In genomic region chr2:227414846-227415245, GRCh38 we compare ENCODE assay signal across 10 cellular contexts. TPM values are rescaled to one million over a fixed set of nuclear protein-coding genes. Genes with fewer than 3 reads are reported as not detected.
DNase-seq lines count a peak whose midpoint lies in the region; ATAC-seq and TF ChIP-seq lines count a peak whose summit lies in the region.
"Had no signal": no experiment of that assay in that cellular context is flagged by ENCODE, and none has a peak within 500 bp of the region (broad histone marks: within the 10 kb centered on the region; RNA-seq: fewer than 3 reads in every experiment).

No MANE protein-coding gene starts in this region.

- H3K4me1 ChIP-seq in BLaER1 treated with 17β-estradiol and CSF1 and Interleukin-3, amounts not matched to agents 10 nM and 100 nM, result peaks cover 24 to 100% (median 85%) of the 10 kb centered on the region in 10 experiments
- H3K4me1 ChIP-seq in Loucy (ENCODE audit: insufficient read depth, low read length, poor library complexity, severe bottlenecking) (peaks cover 16% of the 10 kb centered on the region), BE2C (peaks cover 8% of the 10 kb centered on the region)

- peak overlapping the region; percentile 59 for H2AFZ ChIP-seq in Loucy (ENCODE audit: low read length)

- no peaks in the 10 kb centered on the region for H3F3A ChIP-seq in Loucy (ENCODE audit: low read depth)

- H3K79me2 ChIP-seq in Loucy (ENCODE audit: insufficient read depth, low read length), result no peaks in the 10 kb centered on the region

- H3K4me3 ChIP-seq in BLaER1 treated with 17β-estradiol and CSF1 and Interleukin-3, amounts not matched to agents 10 nM and 100 nM, result peak overlapping the region in 1 of 10 experiments; percentile 26; a peak in 1 of 20 replicates
- no peak overlapping the region for H3K4me3 ChIP-seq in Loucy (ENCODE audit: low read length, poor library complexity, severe bottlenecking)
- H3K4me3 ChIP-seq in astrocyte of the spinal cord (ENCODE audit: low read depth, low read length), result no peak overlapping the region
- no peak overlapping the region for H3K4me3 ChIP-seq in BE2C (ENCODE audit: low read depth, low read length)

- ATAC-seq in HG02840 (IDR thresholded peaks at IDR 0.05; ENCODE audit: low FRiP score, unreplicated experiment), result no peak
- ATAC-seq: T-helper 17 cell had no signal

- H3K9ac ChIP-seq in BLaER1 treated with 17β-estradiol and CSF1 and Interleukin-3, amounts not matched to agents 10 nM and 100 nM, result peak overlapping the region; percentile 44 to 80 (median 77); a peak in 17 of 22 replicates
- H3K9ac ChIP-seq in Loucy (ENCODE audit: low read depth, low read length, poor library complexity, severe bottlenecking), result no peak overlapping the region

- no peaks in the 10 kb centered on the region for H4K20me1 ChIP-seq in BLaER1 treated with 17β-estradiol and CSF1 and Interleukin-3, amounts not matched to agents 10 nM and 100 nM
- H4K20me1 ChIP-seq in Loucy (ENCODE audit: insufficient read depth, low read length, poor library complexity, severe bottlenecking), result no peaks in the 10 kb centered on the region

- H3K9me3 ChIP-seq in BLaER1 treated with 17β-estradiol and CSF1 and Interleukin-3, amounts not matched to agents 10 nM and 100 nM (replicated peaks in 1 of 11), result no peaks in the 10 kb centered on the region
- no peaks in the 10 kb centered on the region for H3K9me3 ChIP-seq in Loucy (ENCODE audit: insufficient read depth, low read depth, low read length)
- no peaks in the 10 kb centered on the region for H3K9me3 ChIP-seq in BE2C

- in situ Hi-C loops in astrocyte of the spinal cord (cut with HindIII; ENCODE audit: low sequenced_read_pairs), result no loop called here

- TF ChIP-seq CTCF in Loucy (conservative IDR thresholded peaks at IDR 0.05; ENCODE audit: low read length) (no peak), astrocyte of the spinal cord (IDR thresholded peaks at IDR 0.05; ENCODE audit: low read depth, low read length) (no peak), BE2C (IDR thresholded peaks at IDR 0.05; ENCODE audit: low read depth, low read length) (no peak)

- H3K27me3 ChIP-seq in BLaER1 treated with 17β-estradiol and CSF1 and Interleukin-3, amounts not matched to agents 10 nM and 100 nM, result no peaks in the 10 kb centered on the region
- H3K27me3 ChIP-seq in Loucy (ENCODE audit: insufficient read depth, low read length, poor library complexity, severe bottlenecking) (no peaks in the 10 kb centered on the region), BE2C (no peaks in the 10 kb centered on the region)

- peak overlapping the region; percentile 48 to 87 (median 75); a peak in 21 of 22 replicates for H3K4me2 ChIP-seq in BLaER1 treated with 17β-estradiol and CSF1 and Interleukin-3, amounts not matched to agents 10 nM and 100 nM
- no peak overlapping the region for H3K4me2 ChIP-seq in Loucy (ENCODE audit: low read depth, low read length, poor library complexity, severe bottlenecking)

- no peaks in the 10 kb centered on the region for H3K36me3 ChIP-seq in BLaER1 treated with 17β-estradiol and CSF1 and Interleukin-3, amounts not matched to agents 10 nM and 100 nM
- H3K36me3 ChIP-seq in Loucy (ENCODE audit: insufficient read depth, low read length), result no peaks in the 10 kb centered on the region
- H3K36me3 ChIP-seq in BE2C, result no peaks in the 10 kb centered on the region

- H3K27ac ChIP-seq in BLaER1 treated with 17β-estradiol and CSF1 and Interleukin-3, amounts not matched to agents 10 nM and 100 nM, result peak overlapping the region; percentile 84 to 95 (median 90)

- no peaks in the 10 kb centered on the region for H3K9me2 ChIP-seq in Loucy (replicated peaks; ENCODE audit: low read depth, low read length)

- peak; percentile 19 for DNase-seq in astrocyte of the spinal cord (ENCODE audit: low read depth, low spot score)
- peak; percentile 90 for DNase-seq in kidney tubule cell (ENCODE audit: low spot score)
- no peak for DNase-seq in Kasumi-1 (lab: John Stamatoyannopoulos, UW)
- no peak for DNase-seq in BE2C
- DNase-seq in KG1 (lab: John Stamatoyannopoulos, UW), result no peak
- DNase-seq: T-helper 17 cell had no signal

RNA-seq across cellular contexts. Expression of gene SCYGR1, which starts 27.1 kb away (rescaled TPM):
- not detected for polyA plus RNA-seq in BE2C (2012; ENCODE audit: insufficient read depth, insufficient read length, low read depth)
- polyA plus RNA-seq: IgD-negative memory B cell had no signal

RNA-seq across cellular contexts. Expression of gene TM4SF20, which starts 35.7 kb away (rescaled TPM):
- polyA plus RNA-seq in BE2C (2012; ENCODE audit: insufficient read depth, insufficient read length, low read depth), result not detected
- polyA plus RNA-seq: IgD-negative memory B cell had no signal

RNA-seq across cellular contexts. Expression of gene AGFG1, which starts 57.1 kb away (rescaled TPM):
- 56.5 TPM for polyA plus RNA-seq in BE2C (2012; ENCODE audit: insufficient read depth, insufficient read length, low read depth)

Comparison
In these comparisons a context has a peak if more than half of its experiments do, and no peak if none do; other contexts are left out.
1. DNase-seq: peak in astrocyte of the spinal cord (single experiment) and kidney tubule cell (single experiment); none in Kasumi-1 (0 of 2), BE2C (single experiment) and KG1 (single experiment).